ENCODE assay signal across 17 cellular contexts in the genomic region with DNA sequence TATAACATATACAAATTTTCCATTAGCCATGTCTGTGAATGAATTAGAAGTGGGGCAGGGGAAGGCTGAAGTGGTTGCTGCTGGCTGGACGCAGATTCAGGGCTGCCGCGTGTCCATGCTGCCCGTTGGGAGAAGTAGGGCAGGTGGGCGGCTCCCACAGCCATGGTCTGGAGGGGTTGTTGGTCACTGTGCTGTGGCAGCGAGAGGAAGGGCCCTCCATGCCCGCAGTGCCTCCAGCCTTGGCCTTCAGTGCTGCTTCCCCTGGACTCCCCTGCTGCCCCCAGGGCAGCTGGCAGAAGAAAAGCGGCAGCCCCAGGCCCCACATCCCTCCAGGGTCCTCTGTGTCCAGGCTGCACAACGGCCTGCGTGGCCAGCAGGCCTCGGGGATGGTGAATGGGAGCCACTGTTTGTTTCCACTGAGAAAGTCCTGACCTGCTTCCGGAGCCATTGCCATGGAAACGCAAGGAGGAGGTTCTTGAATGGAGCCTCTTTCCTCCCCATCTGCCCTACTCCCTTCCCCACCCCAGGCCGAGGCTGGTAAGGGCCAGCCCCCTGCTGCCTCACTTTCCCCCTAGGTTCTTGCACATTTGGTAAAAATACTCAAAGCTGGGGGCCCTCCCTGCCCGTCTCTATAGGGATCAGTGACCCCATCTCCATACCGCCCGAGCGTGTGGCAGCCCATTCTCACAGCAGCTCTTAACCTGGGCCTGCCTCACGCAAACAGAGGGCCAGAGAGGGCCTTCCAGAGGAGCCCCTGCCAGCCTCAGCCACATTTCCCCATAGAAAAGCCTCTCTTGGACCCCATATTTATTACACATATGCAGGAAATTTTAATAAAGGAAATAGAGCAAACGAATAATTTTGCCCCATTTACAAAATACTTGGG.
DNase-seq lines count a peak whose midpoint lies in the region; ATAC-seq and TF ChIP-seq lines count a peak whose summit lies in the region.
"Had no signal": no experiment of that assay in that cellular context is flagged by ENCODE, and none has a peak within 500 bp of the region (broad histone marks: within the 10 kb centered on the region; RNA-seq: fewer than 3 reads in every experiment).

No MANE protein-coding gene starts in this region.

- DNase-seq in GM23338 (ENCODE audit: low spot score) (peak; percentile 43), cerebellum (ENCODE audit: low spot score) (peak; percentile 30), right atrium auricular region (ENCODE audit: low spot score) (no peak), occipital lobe (lab: John Stamatoyannopoulos, UW) (peak; percentile 60), iPS-NIHi7 (ENCODE audit: extremely low spot score) (no peak), NCI-H1105 (lab: John Stamatoyannopoulos, UW) (no peak)
- no peak for DNase-seq in activated naive CD4-positive, alpha-beta T cell treated with anti-CD3 and anti-CD28 coated beads, Interleukin-2, amount 10 ng/mL, durations not matched to agents 7 days and 5 days
- DNase-seq in activated CD4-positive, CD25-positive, alpha-beta regulatory T cell treated with anti-CD3 and anti-CD28 coated beads, Interleukin-2, amount 50 U/mL, for 72 hours = no peak
- DNase-seq: activated effector memory CD4-positive, alpha-beta T cell treated with Interleukin-2 at 50 U/mL for 16 hours; effector CD8-positive, alpha-beta T cell; foreskin keratinocyte; kidney; naive thymus-derived CD4-positive, alpha-beta T cell; NCI-H187 treated with DMSO at 0.1 percent for 48 hours; NCI-H524 treated with DMSO at 0.1 percent for 48 hours; stimulated activated CD4-positive, alpha-beta T cell treated with anti-CD3 and anti-CD28 coated beads, Interleukin-4, amount 100 ng/mL, for 4 hours had no signal

- H3K9me3 Mint-ChIP-seq in GM23338 = no peaks in the 10 kb centered on the region
- H3K9me3 Mint-ChIP-seq in activated naive CD4-positive, alpha-beta T cell treated with anti-CD3 and anti-CD28 coated beads, Interleukin-2, amount 10 ng/mL, durations not matched to agents 7 days and 5 days = no peaks in the 10 kb centered on the region
- H3K9me3 Mint-ChIP-seq: naive thymus-derived CD4-positive, alpha-beta T cell had no signal

- no peak for TF ChIP-seq CTCF in GM23338 (conservative IDR thresholded peaks at IDR 0.05; ENCODE audit: low read depth in 2 of 2)
- TF ChIP-seq CTCF in right atrium auricular region (IDR thresholded peaks at IDR 0.05) = no peak

- CTCF ChIA-PET in activated naive CD4-positive, alpha-beta T cell treated with anti-CD3 and anti-CD28 coated beads, Interleukin-2, amount 10 ng/mL, durations not matched to agents 7 days and 5 days (lab: Charles Lee) = interaction anchor here (0.6 kb wide), 1 partner anchor 280 kb away, joined by 3 read pairs; no protein-coding TSS in a partner anchor

- H3K9me2 ChIP-seq in GM23338 (ENCODE audit: insufficient read depth) = no peaks in the 10 kb centered on the region

- H3K79me2 ChIP-seq in GM23338 (replicated peaks; ENCODE audit: insufficient read depth) = 0 out of 2 replicates have a peak, but pooled peaks cover 3% of the 10 kb centered on the region

- H3K27me3 ChIP-seq in GM23338 (ENCODE audit: insufficient read depth) = no peaks in the 10 kb centered on the region
- no peaks in the 10 kb centered on the region for H3K27me3 ChIP-seq in right atrium auricular region
- H3K27me3 ChIP-seq: foreskin keratinocyte had no signal

- 0 out of 2 replicates have a peak overlapping the region, but pooled peaks have one; percentile 55 for H3K27ac ChIP-seq in GM23338 (ENCODE audit: low read depth)
- H3K27ac ChIP-seq in right atrium auricular region = peak overlapping the region; percentile 19 to 29
- H3K27ac ChIP-seq: foreskin keratinocyte, VCaP had no signal

- H3K4me1 ChIP-seq in GM23338 (ENCODE audit: insufficient read depth) (no peaks in the 10 kb centered on the region), right atrium auricular region (peaks cover 0 to 37% of the 10 kb centered on the region in 2 donors)
- H3K4me1 ChIP-seq: foreskin keratinocyte had no signal

- H3K36me3 Mint-ChIP-seq in GM23338 (ENCODE audit: low read depth) = no peaks in the 10 kb centered on the region
- H3K36me3 Mint-ChIP-seq in activated naive CD4-positive, alpha-beta T cell treated with anti-CD3 and anti-CD28 coated beads, Interleukin-2, amount 10 ng/mL, durations not matched to agents 7 days and 5 days = no peaks in the 10 kb centered on the region
- H3K36me3 Mint-ChIP-seq: naive thymus-derived CD4-positive, alpha-beta T cell had no signal

- 0 out of 2 replicates have a peak overlapping the region, but pooled peaks have one; percentile 32 for H3K4me2 ChIP-seq in GM23338

- no peak overlapping the region for H3K4me3 ChIP-seq in GM23338
- no peak overlapping the region for H3K4me3 ChIP-seq in right atrium auricular region

- no peaks in the 10 kb centered on the region for H3K9me3 ChIP-seq in right atrium auricular region

- peak; percentile 66 for ATAC-seq in GM23338
- ATAC-seq: foreskin keratinocyte; naive thymus-derived CD4-positive, alpha-beta T cell had no signal

- H2AFZ ChIP-seq in GM23338 = no peak overlapping the region

- no peaks in the 10 kb centered on the region for H3F3A ChIP-seq in GM23338 (replicated peaks; ENCODE audit: low read depth)

- H3K36me3 ChIP-seq in GM23338 (ENCODE audit: insufficient read depth) (no peaks in the 10 kb centered on the region), right atrium auricular region (no peaks in the 10 kb centered on the region)

- H3K27ac Mint-ChIP-seq in GM23338 = no peak overlapping the region; the same call in 1 of the 2 replicates
- H3K27ac Mint-ChIP-seq in activated naive CD4-positive, alpha-beta T cell treated with anti-CD3 and anti-CD28 coated beads, Interleukin-2, amount 10 ng/mL, durations not matched to agents 7 days and 5 days = no peak overlapping the region

- H3K4me3 Mint-ChIP-seq in GM23338 = no peak overlapping the region
- no peak overlapping the region for H3K4me3 Mint-ChIP-seq in activated naive CD4-positive, alpha-beta T cell treated with anti-CD3 and anti-CD28 coated beads, Interleukin-2, amount 10 ng/mL, durations not matched to agents 7 days and 5 days
- H3K4me3 Mint-ChIP-seq: naive thymus-derived CD4-positive, alpha-beta T cell had no signal

- H4K20me1 ChIP-seq in GM23338 (replicated peaks; ENCODE audit: insufficient read depth) = 0 out of 2 replicates have a peak, but pooled peaks cover 7% of the 10 kb centered on the region

- peaks cover 10% of the 10 kb centered on the region for H3K4me1 Mint-ChIP-seq in GM23338
- H3K4me1 Mint-ChIP-seq in activated naive CD4-positive, alpha-beta T cell treated with anti-CD3 and anti-CD28 coated beads, Interleukin-2, amount 10 ng/mL, durations not matched to agents 7 days and 5 days = peaks cover 20% of the 10 kb centered on the region

- H3K27me3 Mint-ChIP-seq in GM23338 (ENCODE audit: insufficient read depth, low read depth, poor library complexity) = peaks cover 5% of the 10 kb centered on the region
- H3K27me3 Mint-ChIP-seq in activated naive CD4-positive, alpha-beta T cell treated with anti-CD3 and anti-CD28 coated beads, Interleukin-2, amount 10 ng/mL, durations not matched to agents 7 days and 5 days = peaks cover 9% of the 10 kb centered on the region

Comparison
In these comparisons a context has a peak if more than half of its experiments do, and no peak if none do; other contexts are left out.
1. DNase-seq: peak in GM23338 (single experiment), cerebellum (single experiment) and occipital lobe (single experiment); none in right atrium auricular region (single experiment), activated naive CD4-positive, alpha-beta T cell treated with anti-CD3 and anti-CD28 coated beads, Interleukin-2, amount 10 ng/mL, durations not matched to agents 7 days and 5 days (single experiment), iPS-NIHi7 (single experiment), NCI-H1105 (single experiment) and activated CD4-positive, CD25-positive, alpha-beta regulatory T cell treated with anti-CD3 and anti-CD28 coated beads, Interleukin-2, amount 50 U/mL, for 72 hours (single experiment).